Comparison of ENCODE assay signal across 17 cellular contexts in genomic region chr13:33571618-33572017, GRCh38.
DNase-seq lines count a peak whose midpoint lies in the region; ATAC-seq and TF ChIP-seq lines count a peak whose summit lies in the region.
"Had no signal": no experiment of that assay in that cellular context is flagged by ENCODE, and none has a peak within 500 bp of the region (broad histone marks: within the 10 kb centered on the region; RNA-seq: fewer than 3 reads in every experiment).

No MANE protein-coding gene starts in this region.

- POLR2A ChIA-PET in RWPE1 (lab: Yijun Ruan, JAX; ENCODE audit: low non-redundant PET): no interaction called here

- ATAC-seq in GM18870 (IDR thresholded peaks at IDR 0.05; ENCODE audit: unreplicated experiment) (peak; percentile 92), GM21619 (IDR thresholded peaks at IDR 0.05; ENCODE audit: unreplicated experiment) (peak; percentile 73), HG03025 (IDR thresholded peaks at IDR 0.05; ENCODE audit: low FRiP score, unreplicated experiment) (peak; percentile 80), left lobe of liver (no peak)
- ATAC-seq: activated naive CD4-positive, alpha-beta T cell treated with anti-CD3 and anti-CD28 coated beads, Interleukin-2, amount 50 U/mL, for 72 hours had no signal

- H3K27ac ChIP-seq in RWPE1: no peak overlapping the region
- H3K27ac ChIP-seq: GM23248, right atrium auricular region had no signal

- peak; percentile 3 for DNase-seq in germinal center (ENCODE audit: low spot score)
- no peak for DNase-seq in left lobe of liver (ENCODE audit: low spot score)
- no peak for DNase-seq in RWPE1 (ENCODE audit: low spot score)
- DNase-seq in cerebellar nuclear complex (lab: John Stamatoyannopoulos, UW): no peak
- DNase-seq: DMS153; GM23248; KBM-7; NCI-H446; nephron progenitor cell; OCI-M1; stimulated activated CD4-positive, alpha-beta T cell treated with anti-CD3 and anti-CD28 coated beads, Interleukin-2, amount 100 ng/mL, for 24 hours; trophoblast cell had no signal

- CTCF ChIA-PET in RWPE1 (lab: Yijun Ruan, JAX): no interaction called here

- TF ChIP-seq CTCF in RWPE1 (conservative IDR thresholded peaks at IDR 0.05; ENCODE audit: low read depth): no peak
